8 cellular contexts compared by ENCODE assay signal in genomic region chr10:103884681-103885139, GRCh38. TPM values are rescaled to one million over a fixed set of nuclear protein-coding genes. Genes with fewer than 3 reads are reported as not detected.
DNase-seq lines count a peak whose midpoint lies in the region; ATAC-seq and TF ChIP-seq lines count a peak whose summit lies in the region.

No MANE protein-coding gene starts in this region.

- H3K36me3 ChIP-seq in SK-N-SH (replicated peaks in 1 of 2; ENCODE audit: control insufficient read depth in 1 of 2, insufficient read depth in 2 of 2, low read length in 1 of 2) (peaks cover 26 to 58% of the 10 kb centered on the region in 2 experiments), esophagus muscularis mucosa (peaks cover 14 to 67% (median 30%) of the 10 kb centered on the region in 4 donors)
- peaks cover 12 to 81% (median 42%) of the 10 kb centered on the region in 3 experiments for H3K36me3 ChIP-seq in naive thymus-derived CD4-positive, alpha-beta T cell (ENCODE audit: control insufficient read depth in 2 of 3, insufficient read depth in 3 of 3, low read length in 3 of 3)

- TF ChIP-seq CTCF in AG10803 (conservative IDR thresholded peaks at IDR 0.05; ENCODE audit: low read length) = peak; percentile 86
- peak; percentile 81 for TF ChIP-seq CTCF in SK-N-SH (IDR thresholded peaks at IDR 0.05)
- peak; percentile 71 to 82 (median 77) for TF ChIP-seq CTCF in esophagus muscularis mucosa (IDR thresholded peaks at IDR 0.05)

- intact Hi-C loops in esophagus muscularis mucosa (cut with DNase I) = loop anchor here (5.0 kb wide), 3 partner anchors 172 to 323 kb away; partner anchors contain the start of gene SFR1
- intact Hi-C loops in naive thymus-derived CD4-positive, alpha-beta T cell (cut with micrococcal nuclease) = loop anchor here (1.0 to 5.0 kb wide), 5 partner anchors 25 to 373 kb away; no protein-coding TSS in a partner anchor

- peak overlapping the region in 1 of 9 donors; percentile 33 for H3K27ac Mint-ChIP-seq in naive thymus-derived CD4-positive, alpha-beta T cell

- H3K9me2 ChIP-seq in SK-N-SH = no peaks in the 10 kb centered on the region

- H3K4me1 Mint-ChIP-seq in naive thymus-derived CD4-positive, alpha-beta T cell = peaks cover 5 to 25% (median 14%) of the 10 kb centered on the region in 7 donors

- H3K27me3 ChIP-seq in SK-N-SH (ENCODE audit: insufficient read depth) (no peaks in the 10 kb centered on the region), esophagus muscularis mucosa (no peaks in the 10 kb centered on the region)
- H3K27me3 ChIP-seq in naive thymus-derived CD4-positive, alpha-beta T cell (ENCODE audit: control insufficient read depth in 2 of 2, insufficient read depth in 2 of 2, low read length in 2 of 2) = no peaks in the 10 kb centered on the region

- no peak overlapping the region for H3K4me2 ChIP-seq in SK-N-SH

- CTCF ChIA-PET in SK-N-SH (lab: Yijun Ruan, JAX) = interaction anchor here (0.6 to 5.0 kb wide), 61 partner anchors 10 to 391 kb away, joined by 3 to 134 read pairs (median 4); partner anchors contain the start of genes SH3PXD2A and STN1
- CTCF ChIA-PET in naive thymus-derived CD4-positive, alpha-beta T cell (lab: Charles Lee) = interaction anchor here (0.6 to 3.2 kb wide), 13 partner anchors 11 to 867 kb away, joined by 3 to 11 read pairs (median 4); no protein-coding TSS in a partner anchor

- peaks cover 12% of the 10 kb centered on the region for H3F3A ChIP-seq in SK-N-SH (replicated peaks; ENCODE audit: insufficient read depth)

- H3K4me3 ChIP-seq in AG10803 (ENCODE audit: low read length) = no peak overlapping the region
- H3K4me3 ChIP-seq in SK-N-SH (ENCODE audit: low read depth in 2 of 2, low read length in 1 of 2) = no peak overlapping the region; a peak in 1 of 4 replicates
- no peak overlapping the region for H3K4me3 ChIP-seq in esophagus muscularis mucosa
- no peak overlapping the region for H3K4me3 ChIP-seq in naive thymus-derived CD4-positive, alpha-beta T cell (ENCODE audit: low read length)

- TF ChIP-seq EP300 in SK-N-SH (IDR thresholded peaks at IDR 0.05; ENCODE audit: borderline replicate concordance in 1 of 2, low read depth in 1 of 2, low read length in 1 of 2) (no peak), esophagus muscularis mucosa (IDR thresholded peaks at IDR 0.05) (no peak)

- no peak overlapping the region for H3K9ac ChIP-seq in SK-N-SH

- H4K20me1 ChIP-seq in SK-N-SH (ENCODE audit: insufficient read depth) = no peaks in the 10 kb centered on the region

- 44% methylated on average over 2 of the region's 3 CpGs for WGBS in SK-N-SH (ENCODE audit: low lambda C conversion rate)
- WGBS in esophagus muscularis mucosa = 75% methylated on average over 3 of the region's 3 CpGs

- peak; percentile 44 for ATAC-seq in naive thymus-derived CD4-positive, alpha-beta T cell

- no peaks in the 10 kb centered on the region for H3K79me2 ChIP-seq in SK-N-SH (ENCODE audit: insufficient read depth)

- H3K9me3 ChIP-seq in SK-N-SH (no peaks in the 10 kb centered on the region), esophagus muscularis mucosa (no peaks in the 10 kb centered on the region)
- H3K9me3 ChIP-seq in naive thymus-derived CD4-positive, alpha-beta T cell (ENCODE audit: control insufficient read depth in 2 of 3, low read length in 3 of 3) = no peaks in the 10 kb centered on the region

- no peaks in the 10 kb centered on the region for H3K27me3 Mint-ChIP-seq in naive thymus-derived CD4-positive, alpha-beta T cell

- peaks cover 18 to 58% (median 41%) of the 10 kb centered on the region in 5 donors for H3K36me3 Mint-ChIP-seq in naive thymus-derived CD4-positive, alpha-beta T cell

- H3K27ac ChIP-seq in SK-N-SH (ENCODE audit: low read depth in 2 of 2, low read length in 1 of 2) = no peak overlapping the region
- H3K27ac ChIP-seq in esophagus muscularis mucosa (replicated peaks in 1 of 4) = peak overlapping the region; percentile 3 to 82 (median 26)
- H3K27ac ChIP-seq in naive thymus-derived CD4-positive, alpha-beta T cell (ENCODE audit: low read depth, low read length) = no peak overlapping the region

- no peaks in the 10 kb centered on the region for H3K9me3 Mint-ChIP-seq in naive thymus-derived CD4-positive, alpha-beta T cell

- TF ChIP-seq POLR2A in esophagus muscularis mucosa (IDR thresholded peaks at IDR 0.05; ENCODE audit: low read depth) = no peak

- peaks cover 18 to 26% of the 10 kb centered on the region in 2 experiments; a peak in 2 of 4 replicates for H3K4me1 ChIP-seq in SK-N-SH (ENCODE audit: control insufficient read depth in 1 of 2, insufficient read depth in 2 of 2, low read depth in 1 of 2, low read length in 1 of 2)
- peaks cover 22 to 51% (median 48%) of the 10 kb centered on the region in 4 donors for H3K4me1 ChIP-seq in esophagus muscularis mucosa
- peaks cover 4 to 5% of the 10 kb centered on the region in 2 donors for H3K4me1 ChIP-seq in naive thymus-derived CD4-positive, alpha-beta T cell (ENCODE audit: control insufficient read depth in 2 of 2, insufficient read depth in 2 of 2, low read length in 2 of 2)

- H3K4me3 Mint-ChIP-seq in naive thymus-derived CD4-positive, alpha-beta T cell = no peak overlapping the region

- TF ChIP-seq RAD21 in SK-N-SH (IDR thresholded peaks at IDR 0.05; ENCODE audit: low read length) = peak; percentile 92

- POLR2A ChIA-PET in SK-N-SH (lab: Yijun Ruan, JAX) = no interaction called here
- POLR2A ChIA-PET in naive thymus-derived CD4-positive, alpha-beta T cell (lab: Charles Lee) = interaction anchor here (0.5 to 3.0 kb wide), 2 partner anchors 18 to 237 kb away, joined by 3 to 11 read pairs; partner anchors contain the start of gene SFR1

- no peak overlapping the region for H2AFZ ChIP-seq in SK-N-SH (ENCODE audit: low read depth)

- DNase-seq in AG10803 (ENCODE audit: low read depth) (peak; percentile 69), GM03348 (ENCODE audit: low spot score) (peak; percentile 75), NAMALWA (ENCODE audit: low spot score) (peak; percentile 62), SK-N-SH (peak; percentile 68), esophagus muscularis mucosa (ENCODE audit: extremely low spot score) (no peak), amniotic stem cell (lab: John Stamatoyannopoulos, UW) (no peak)
- DNase-seq in naive thymus-derived CD4-positive, alpha-beta T cell = peak in 4 of 9 donors; percentile 10 to 22 (median 16)
- no peak for DNase-seq in activated CD8-positive, alpha-beta memory T cell treated with anti-CD3 and anti-CD28 coated beads, Interleukin-2, amount 50 U/mL, for 4 hours

TF ChIP-seq in SK-N-SH, 30 proteins besides CTCF, POLR2A, EP300 and RAD21:
- no peak for TF ChIP-seq RCOR1 (IDR thresholded peaks at IDR 0.05; ENCODE audit: low read length)
- peak; percentile 89 for TF ChIP-seq SMC3 (IDR thresholded peaks at IDR 0.05; ENCODE audit: low read depth, low read length)

RNA-seq across cellular contexts. Expression of gene SH3PXD2A, which starts 29.3 kb away (rescaled TPM):
- polyA plus RNA-seq in SK-N-SH (2012; rRNA removed) = 2.1 and 2.5 TPM in 2 replicates
- 1.7 and 2.5 TPM in 2 replicates for polyA plus RNA-seq in SK-N-SH (2012; cell fraction: cytosol; rRNA removed)
- 5.5 and 5.7 TPM in 2 replicates for polyA plus RNA-seq in SK-N-SH (2012; cell fraction: nucleus; rRNA removed)
- 10 to 100 TPM; 30.5 to 69.3 (median 40.0) TPM for total RNA-seq in esophagus muscularis mucosa
- total RNA-seq in naive thymus-derived CD4-positive, alpha-beta T cell = 10 to 100 TPM in 3 of 5 experiments, 1 to 10 TPM in 2; 7.1 to 20.5 (median 15.7) TPM
- 1 to 10 TPM in 1 of 2 donors, under 1 TPM in 1; 0.54 to 1.0 TPM for polyA plus RNA-seq in naive thymus-derived CD4-positive, alpha-beta T cell

RNA-seq across cellular contexts. Expression of gene STN1, which starts 33.3 kb away (rescaled TPM):
- polyA plus RNA-seq in SK-N-SH (2012; rRNA removed) = 22.1 and 24.7 TPM in 2 replicates
- 28.2 and 28.6 TPM in 2 replicates for polyA plus RNA-seq in SK-N-SH (2012; cell fraction: cytosol; rRNA removed)
- polyA plus RNA-seq in SK-N-SH (2012; cell fraction: nucleus; rRNA removed) = 11.1 and 13.0 TPM in 2 replicates
- 10 to 100 TPM; 18.7 to 27.7 (median 24.9) TPM for total RNA-seq in esophagus muscularis mucosa
- 10 to 100 TPM; 28.8 to 42.6 (median 34.8) TPM for total RNA-seq in naive thymus-derived CD4-positive, alpha-beta T cell
- polyA plus RNA-seq in naive thymus-derived CD4-positive, alpha-beta T cell = 10 to 100 TPM; 71.5 to 83.7 TPM

Comparison
In these comparisons a context has a peak if more than half of its experiments do, and no peak if none do; other contexts are left out.
1. DNase-seq: peak in AG10803 (single experiment), GM03348 (single experiment), NAMALWA (single experiment) and SK-N-SH (single experiment); none in esophagus muscularis mucosa (single experiment), amniotic stem cell (single experiment) and activated CD8-positive, alpha-beta memory T cell treated with anti-CD3 and anti-CD28 coated beads, Interleukin-2, amount 50 U/mL, for 4 hours (single experiment).
2. H3K27ac ChIP-seq: peak in esophagus muscularis mucosa (4 of 4); none in SK-N-SH (0 of 2) and naive thymus-derived CD4-positive, alpha-beta T cell (single experiment).
3. Peak in every context shown above with its lines, with median percentiles within 50 percentile points of each other: CTCF ChIP-seq.